Comparison of ENCODE assay signal across 1 cellular context in the genomic region with DNA sequence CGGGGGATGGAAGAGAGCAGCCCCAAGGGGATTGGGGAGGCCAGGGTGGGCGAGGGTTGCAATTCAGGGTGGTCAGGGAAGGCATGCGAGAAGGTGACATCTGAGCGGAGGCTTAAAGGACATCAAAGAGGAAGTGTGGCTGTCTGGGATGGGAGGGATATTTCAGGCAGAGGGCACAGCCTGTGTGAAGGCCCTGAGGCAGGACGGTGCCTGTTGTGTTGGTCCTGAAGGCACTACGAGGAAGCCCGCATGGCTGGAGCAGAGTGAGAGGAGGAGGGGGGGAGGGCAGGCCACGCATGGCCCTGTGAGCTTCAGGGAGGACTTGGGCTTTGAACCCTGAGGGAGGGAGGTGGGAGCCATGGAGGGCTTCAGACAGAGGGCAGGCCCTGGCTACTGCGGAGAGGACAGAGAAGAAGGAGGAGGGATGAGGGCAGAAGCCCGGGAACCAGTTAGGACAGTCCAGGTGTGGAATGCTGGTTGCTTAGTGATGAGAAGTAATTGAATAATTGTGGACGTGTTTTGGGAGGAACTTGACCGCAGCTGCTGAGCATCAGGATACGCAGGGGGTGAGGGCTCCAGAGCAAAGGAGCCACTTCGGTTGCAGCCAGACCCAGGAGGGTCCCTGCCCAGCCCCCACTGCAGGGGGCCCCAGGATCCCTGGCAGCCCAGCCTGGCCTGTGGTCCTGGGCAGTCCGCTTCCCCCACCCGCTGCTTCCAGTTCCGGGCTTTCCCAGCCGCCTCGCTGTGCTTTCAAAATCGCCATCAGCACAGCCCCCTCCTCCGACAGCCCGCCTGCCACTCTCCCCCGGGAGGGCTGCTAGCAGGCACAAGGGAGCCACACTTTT.
A peak's percentile ranks its signal among the peaks of the same experiment; 100 is the strongest.
TF ChIP-seq lines count a peak whose summit lies in the region.

No MANE protein-coding gene starts in this region.

TF ChIP-seq in Ishikawa, 13 proteins besides CTCF, POLR2A, EP300 and RAD21 (continued from another document):
- TF ChIP-seq, protein P1, sequence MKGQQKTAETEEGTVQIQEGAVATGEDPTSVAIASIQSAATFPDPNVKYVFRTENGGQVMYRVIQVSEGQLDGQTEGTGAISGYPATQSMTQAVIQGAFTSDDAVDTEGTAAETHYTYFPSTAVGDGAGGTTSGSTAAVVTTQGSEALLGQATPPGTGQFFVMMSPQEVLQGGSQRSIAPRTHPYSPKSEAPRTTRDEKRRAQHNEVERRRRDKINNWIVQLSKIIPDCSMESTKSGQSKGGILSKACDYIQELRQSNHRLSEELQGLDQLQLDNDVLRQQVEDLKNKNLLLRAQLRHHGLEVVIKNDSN (IDR thresholded peaks at IDR 0.05): no peak
- TF ChIP-seq ZBTB7A (IDR thresholded peaks at IDR 0.05; ENCODE audit: low read depth): peak; percentile 65; the same call in 1 of the 2 replicates
